Comparison of ENCODE assay signal across 34 cellular contexts in the genomic region with DNA sequence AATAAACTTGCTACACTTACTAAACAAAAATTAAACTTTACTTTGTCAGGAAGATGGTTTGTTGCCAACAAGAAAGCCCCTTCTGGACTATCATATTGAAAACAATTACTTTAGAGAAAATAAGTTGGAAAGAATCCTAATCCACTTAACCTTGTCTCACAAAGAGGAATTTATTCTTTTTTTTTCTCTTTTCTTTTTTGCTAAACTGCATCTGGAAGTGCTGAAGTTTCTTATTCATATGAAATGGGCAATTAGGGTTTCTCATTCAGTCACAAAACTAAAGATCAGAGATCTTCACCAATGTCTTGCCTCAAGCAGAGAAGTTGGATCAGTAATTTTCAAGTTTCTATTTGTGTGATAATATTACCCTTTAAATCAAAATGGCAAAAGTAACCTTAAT.
"Had no signal": no experiment of that assay in that cellular context is flagged by ENCODE, and none has a peak within 500 bp of the region (broad histone marks: within the 10 kb centered on the region; RNA-seq: fewer than 3 reads in every experiment).

No MANE protein-coding gene starts in this region.

- H3K27me3 ChIP-seq: MG63 had no signal

- H3K4me3 ChIP-seq: MG63 had no signal

- H3K36me3 ChIP-seq: MG63 had no signal

- DNase-seq: Karpas-422, Kasumi-1, MG63, MM.1S, MV-4-11, NCI-H1048, NCI-H1092, NCI-H1092 treated with DMSO at 0.1 percent for 48 hours, NCI-H1105, NCI-H1105 treated with DMSO at 0.1 percent for 48 hours, NCI-H1417, NCI-H1417 treated with DMSO at 0.1 percent for 48 hours, NCI-H1436, NCI-H1436 treated with DMSO at 0.1 percent for 48 hours, NCI-H146, NCI-H1694, NCI-H1694 treated with DMSO at 0.1 percent for 48 hours, NCI-H187, NCI-H187 treated with DMSO at 0.1 percent for 48 hours, NCI-H1930, NCI-H2029, NCI-H2029 treated with DMSO at 0.1 percent for 48 hours, NCI-H2081, NCI-H2081 treated with DMSO at 0.1 percent for 48 hours, NCI-H2107, NCI-H2171, NCI-H2171 treated with DMSO at 0.1 percent for 48 hours, NCI-H2227 treated with DMSO at 0.1 percent for 48 hours, NCI-H226, NCI-H345, NCI-H446, NCI-H446 treated with DMSO at 0.1 percent for 48 hours, NCI-H510A, NCI-H510A treated with DMSO at 0.1 percent for 48 hours had no signal
